16 cellular contexts compared by ENCODE assay signal in the genomic region with DNA sequence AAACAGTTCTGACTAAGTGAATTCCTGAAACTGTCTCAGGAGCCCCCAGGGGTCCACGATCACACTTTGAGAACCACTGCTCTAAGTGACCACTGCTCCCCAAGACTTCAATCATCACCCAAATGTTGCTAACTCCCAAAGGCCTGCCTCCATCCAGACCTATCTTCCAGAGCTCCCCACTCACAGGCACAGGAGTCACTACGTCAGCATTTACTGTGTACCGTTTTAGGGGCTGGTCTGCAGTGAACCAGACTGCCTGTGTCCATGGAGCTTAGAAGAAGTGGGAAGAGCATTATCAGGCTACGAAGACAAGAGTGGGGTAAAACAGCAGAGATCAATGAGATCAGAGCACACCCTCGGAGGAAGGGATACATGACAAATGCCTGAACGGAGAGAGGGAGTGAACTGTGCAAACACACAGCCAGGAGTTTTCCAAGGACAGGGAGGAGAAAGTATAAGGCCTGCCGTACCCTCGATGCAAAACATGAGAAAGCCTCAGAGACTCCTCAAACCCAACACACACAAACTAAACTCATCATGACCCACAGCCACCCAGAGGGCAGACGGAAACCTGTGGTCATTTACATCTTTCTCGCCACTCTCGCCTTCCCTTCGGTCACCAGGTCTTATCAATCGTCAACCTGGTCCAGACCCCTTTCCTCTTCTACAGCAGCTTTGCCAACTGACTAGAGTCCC. TPM values are rescaled to one million over a fixed set of nuclear protein-coding genes. Genes with fewer than 3 reads are reported as not detected.
A peak's percentile ranks its signal among the peaks of the same experiment; 100 is the strongest.
DNase-seq lines count a peak whose midpoint lies in the region; ATAC-seq, FAIRE-seq and TF ChIP-seq lines count a peak whose summit lies in the region.
"Had no signal": no experiment of that assay in that cellular context is flagged by ENCODE, and none has a peak within 500 bp of the region (broad histone marks: within the 10 kb centered on the region; RNA-seq: fewer than 3 reads in every experiment).

No MANE protein-coding gene starts in this region.

- H3K56ac ChIP-seq in H1 (replicated peaks; ENCODE audit: insufficient read length, low read depth, low read length), result peak overlapping the region; percentile 21

- H3K4me2 ChIP-seq in H1 (ENCODE audit: insufficient read depth in 1 of 2, low read depth in 2 of 2, low read length in 2 of 2), result peak overlapping the region; percentile 4 to 17; a peak in 2 of 4 replicates
- no peak overlapping the region for H3K4me2 ChIP-seq in osteoblast (ENCODE audit: insufficient read depth, low read length)

- no peak for TF ChIP-seq RAD21 in H1 (IDR thresholded peaks at IDR 0.05 in 1 of 2, conservative IDR thresholded peaks at IDR 0.05 in 1 of 2; ENCODE audit: low read depth in 2 of 2, low read length in 2 of 2)

- no peak overlapping the region for H4K5ac ChIP-seq in H1 (ENCODE audit: insufficient read length, low read depth, low read length)

- H3K9me3 ChIP-seq in Caco-2, result no peaks in the 10 kb centered on the region
- H3K9me3 ChIP-seq in SK-N-MC (ENCODE audit: low read depth, low read length), result no peaks in the 10 kb centered on the region
- no peaks in the 10 kb centered on the region for H3K9me3 ChIP-seq in H1 (ENCODE audit: insufficient read depth in 2 of 2, low read depth in 1 of 2, low read length in 1 of 2)
- no peaks in the 10 kb centered on the region for H3K9me3 ChIP-seq in osteoblast (ENCODE audit: low read depth, low read length)
- no peaks in the 10 kb centered on the region for H3K9me3 ChIP-seq in testis

- BruUV-seq in Caco-2 (replicated peaks; lab: Mats Ljungman, UMichigan), result no TSS peak

- no peak overlapping the region for H3K23ac ChIP-seq in H1 (ENCODE audit: insufficient read length)

- no peaks in the 10 kb centered on the region for H3K27me3 Mint-ChIP-seq in Caco-2 (ENCODE audit: insufficient read depth, unreplicated experiment)

- no peak overlapping the region for H2BK5ac ChIP-seq in H1 (ENCODE audit: low read depth, low read length)

- no peak for TF ChIP-seq EP300 in H1 (IDR thresholded peaks at IDR 0.05; ENCODE audit: borderline replicate concordance in 1 of 2, low read depth in 2 of 2, low read length in 2 of 2)

- H4K20me1 ChIP-seq in H1 (replicated peaks in 1 of 2; ENCODE audit: control insufficient read depth in 1 of 2, insufficient read depth in 2 of 2, low read length in 2 of 2), result peaks cover 31 to 44% of the 10 kb centered on the region in 2 experiments
- H4K20me1 ChIP-seq in osteoblast (ENCODE audit: insufficient read depth, low read length), result peaks cover 80% of the 10 kb centered on the region

- peaks cover 45% of the 10 kb centered on the region for H3K4me1 Mint-ChIP-seq in Caco-2 (ENCODE audit: low read depth, unreplicated experiment)

- no peak overlapping the region for H3K4ac ChIP-seq in H1 (replicated peaks; ENCODE audit: insufficient read length, low read depth, low read length)

- no peak overlapping the region for H2BK120ac ChIP-seq in H1 (replicated peaks; ENCODE audit: low read depth, low read length)

- peaks cover 3% of the 10 kb centered on the region; the same call in 1 of the 2 replicates for H3K36me3 ChIP-seq in Caco-2 (ENCODE audit: control insufficient read depth, insufficient read depth, low read length)
- peaks cover 54% of the 10 kb centered on the region for H3K36me3 ChIP-seq in SK-N-MC (ENCODE audit: insufficient read depth, low read length)
- peaks cover 5 to 11% (median 10%) of the 10 kb centered on the region in 4 experiments; a peak in 6 of 8 replicates for H3K36me3 ChIP-seq in H1 (ENCODE audit: control insufficient read depth in 2 of 4, insufficient read depth in 4 of 4, low read length in 3 of 4)
- peaks cover 3% of the 10 kb centered on the region for H3K36me3 ChIP-seq in osteoblast (ENCODE audit: insufficient read depth, low read length)
- no peaks in the 10 kb centered on the region for H3K36me3 ChIP-seq in testis (ENCODE audit: low read depth, missing control alignments)

- peak overlapping the region; percentile 76 for H3K27ac Mint-ChIP-seq in Caco-2 (ENCODE audit: unreplicated experiment)

- CTCF ChIA-PET in Caco-2 (lab: Charles Lee), result no interaction called here
- CTCF ChIA-PET in H1 (lab: Charles Lee; ENCODE audit: partially characterized antibody), result interaction anchor here (0.7 to 4.6 kb wide), 5 partner anchors 10 to 202 kb away, joined by 3 to 26 read pairs (median 3); no protein-coding TSS in a partner anchor

- H3K36me3 Mint-ChIP-seq in Caco-2 (ENCODE audit: insufficient read depth, unreplicated experiment), result peaks cover 67% of the 10 kb centered on the region

- DNase-seq in Caco-2, result no peak
- no peak for DNase-seq in SK-N-MC (ENCODE audit: low read depth, low spot score)
- no peak for DNase-seq in H1 (ENCODE audit: low read depth in 1 of 2, low spot score in 2 of 2)
- no peak for DNase-seq in osteoblast (ENCODE audit: insufficient read length, low spot score, missing footprints)
- DNase-seq in testis, result no peak
- DNase-seq in NCI-H1092 treated with DMSO at 0.1 percent for 48 hours (lab: John Stamatoyannopoulos, UW), result no peak
- no peak for DNase-seq in NCI-H69 (lab: John Stamatoyannopoulos, UW)
- DNase-seq: activated CD8-positive, alpha-beta memory T cell treated with anti-CD3 and anti-CD28 coated beads, Interleukin-2, amount 50 U/mL, for 4 hours; mammary epithelial cell; NCI-H2107; stimulated activated CD4-positive, alpha-beta T cell treated with anti-CD3 and anti-CD28 coated beads, Interleukin-2, amount 100 ng/mL, for 48 hours; T-helper 9 cell had no signal

- ATAC-seq in GM19452 (IDR thresholded peaks at IDR 0.05; ENCODE audit: unreplicated experiment), result no peak

- no peak overlapping the region for H3K18ac ChIP-seq in H1 (ENCODE audit: extremely low read depth, low read length)

- no peak overlapping the region for H4K91ac ChIP-seq in H1 (replicated peaks; ENCODE audit: insufficient read length, low read length)

- H3K23me2 ChIP-seq in H1 (ENCODE audit: low read depth, low read length), result no peaks in the 10 kb centered on the region

- TF ChIP-seq POLR2A in H1 (IDR thresholded peaks at IDR 0.05; ENCODE audit: control extremely low read depth in 1 of 2, low read depth in 2 of 2, low read length in 2 of 2), result peak in 1 of 2 experiments; percentile 34; a peak in 1 of 3 replicates
- no peak for TF ChIP-seq POLR2A in testis (IDR thresholded peaks at IDR 0.05)

- intact Hi-C loops in Caco-2 (cut with micrococcal nuclease; ENCODE audit: unreplicated experiment), result no loop called here
- intact Hi-C loops in testis (cut with DNase I; ENCODE audit: low total_unique reads), result no loop called here

- H3K14ac ChIP-seq in H1 (ENCODE audit: insufficient read length), result no peak overlapping the region

- POLR2A ChIA-PET in Caco-2 (lab: Charles Lee), result no interaction called here
- POLR2A ChIA-PET in H1 (lab: Charles Lee; ENCODE audit: partially characterized antibody), result interaction anchor here (0.8 to 5.1 kb wide), 10 partner anchors 9 to 72 kb away, joined by 3 to 33 read pairs (median 3); no protein-coding TSS in a partner anchor

- H3K9ac ChIP-seq in SK-N-MC (ENCODE audit: insufficient read length) (no peak overlapping the region), H1 (replicated peaks in 1 of 4; ENCODE audit: extremely low read depth in 1 of 4, low read depth in 3 of 4, low read length in 3 of 4) (no peak overlapping the region)

- no peak overlapping the region for H3K4me3 Mint-ChIP-seq in Caco-2 (ENCODE audit: unreplicated experiment)

- H2BK15ac ChIP-seq in H1 (ENCODE audit: low read length), result no peak overlapping the region

- no peak overlapping the region for H2BK12ac ChIP-seq in H1 (ENCODE audit: low read depth, low read length)

- WGBS in H1 (ENCODE audit: extremely low coverage in 1 of 2, insufficient coverage in 1 of 2, insufficient read length in 1 of 2, insufficient replicate concordance in 2 of 2, low coverage in 1 of 2, low lambda C conversion rate in 2 of 2, missing lambda C conversion rate in 1 of 2), 2 experiments, result 78% methylated on average over 13 of the region's 13 CpGs; no CpG with 5 or more reads in 1 of the 2 experiments
- WGBS in testis, 2 donors, result 40 to 54% methylated on average over 13 of the region's 13 CpGs

- H3K79me2 ChIP-seq in H1 (ENCODE audit: control insufficient read depth in 1 of 2, insufficient read depth in 2 of 2, low read length in 2 of 2), result peaks cover 63 to 98% of the 10 kb centered on the region in 2 experiments
- peaks cover 95% of the 10 kb centered on the region for H3K79me2 ChIP-seq in osteoblast (ENCODE audit: insufficient read depth, low read length)

- no peak for FAIRE-seq in H1 (lab: Jason Lieb, UNC)

- no peak overlapping the region for H2BK20ac ChIP-seq in H1 (ENCODE audit: low read length)

- H3K4me1 ChIP-seq in Caco-2 (peaks cover 13% of the 10 kb centered on the region), H1 (replicated peaks in 1 of 4; ENCODE audit: control insufficient read depth in 3 of 4, insufficient read depth in 4 of 4, low read length in 3 of 4) (peaks cover 0 to 9% (median 5%) of the 10 kb centered on the region in 4 experiments; a peak in 3 of 7 replicates), osteoblast (ENCODE audit: insufficient read depth, low read length) (peaks cover 9% of the 10 kb centered on the region), testis (peaks cover 35% of the 10 kb centered on the region)

- H3K79me1 ChIP-seq in H1 (ENCODE audit: low read depth, low read length), result peaks cover 16% of the 10 kb centered on the region

- H3K27me3 ChIP-seq in Caco-2 (replicated peaks; ENCODE audit: control insufficient read depth, insufficient read depth, low read length) (no peaks in the 10 kb centered on the region), H1 (replicated peaks in 1 of 4; ENCODE audit: control insufficient read depth in 3 of 4, extremely low read depth in 1 of 4, insufficient read depth in 3 of 4, low read length in 3 of 4) (no peaks in the 10 kb centered on the region), osteoblast (ENCODE audit: insufficient read depth, low read length) (no peaks in the 10 kb centered on the region), testis (no peaks in the 10 kb centered on the region)

- H3K4me3 ChIP-seq in Caco-2 (ENCODE audit: low read depth, low read length) (no peak overlapping the region), SK-N-MC (no peak overlapping the region), H1 (ENCODE audit: extremely low read depth in 1 of 4, insufficient read depth in 2 of 4, low read depth in 3 of 4, low read length in 4 of 4) (no peak overlapping the region), osteoblast (ENCODE audit: insufficient read depth, low read length) (no peak overlapping the region), testis (no peak overlapping the region)

- H4K8ac ChIP-seq in H1 (ENCODE audit: extremely low read depth, insufficient read depth, low read length), result peak overlapping the region; percentile 11; the same call in 1 of the 2 replicates

- TF ChIP-seq CTCF in Caco-2 (IDR thresholded peaks at IDR 0.05; ENCODE audit: insufficient read depth in 1 of 2, low read depth in 1 of 2, low read length in 1 of 2, severe bottlenecking in 1 of 2, unreplicated experiment in 1 of 2) (no peak), H1 (IDR thresholded peaks at IDR 0.05; ENCODE audit: control extremely low read depth in 1 of 3, insufficient read depth in 1 of 3, low read depth in 1 of 3, low read length in 3 of 3) (no peak), osteoblast (IDR thresholded peaks at IDR 0.05; ENCODE audit: extremely low read depth, low read depth, low read length) (no peak), testis (IDR thresholded peaks at IDR 0.05) (no peak)

- H3K9me3 Mint-ChIP-seq in Caco-2 (ENCODE audit: unreplicated experiment), result peaks cover 5% of the 10 kb centered on the region

- no peak overlapping the region for H2AFZ ChIP-seq in H1 (ENCODE audit: low read length)
- H2AFZ ChIP-seq in osteoblast (ENCODE audit: low read length), result no peak overlapping the region

- no peak overlapping the region for H2AK5ac ChIP-seq in H1 (ENCODE audit: low read depth, low read length)

- H3K27ac ChIP-seq in SK-N-MC (0 out of 2 replicates have a peak overlapping the region, but pooled peaks have one; percentile 13), H1 (ENCODE audit: low read depth, low read length) (no peak overlapping the region), osteoblast (ENCODE audit: low read depth, low read length) (peak overlapping the region; percentile 15), testis (peak overlapping the region in 1 of 2 donors; percentile 47)
- H3K27ac ChIP-seq: epithelial cell of prostate, HL-60 had no signal

RNA-seq across cellular contexts. Expression of a gene that starts 10.1 kb away (rescaled TPM):
- total RNA-seq in Caco-2 (2022) (268 and 301 TPM in 2 replicates), osteoblast (84.6 and 88.7 TPM in 2 replicates), testis (100 to 1,000 TPM; 223 to 240 TPM)
- total RNA-seq in H1 (2021; fragmentation: NEBNext Ultra II Directional; extraction: Animal tissue kit (Norgen Biotek cat#: 25700)), result 382 and 394 TPM in 2 replicates
- polyA plus RNA-seq in H1 (2011; rRNA removed) (343 and 372 TPM in 2 replicates), testis (ENCODE audit: insufficient read depth, low read depth, low replicate concordance) (256 TPM)
- 391 TPM for polyA plus RNA-seq in H1 (2011; cell fraction: cytosol; rRNA removed)
- 286 TPM for polyA plus RNA-seq in H1 (2011; cell fraction: nucleus; rRNA removed)
- 256 to 341 TPM (median 318 TPM) in 4 replicates for polyA plus RNA-seq in H1 (2012, experiment 1 of 2)
- polyA plus RNA-seq in H1 (2012, experiment 2 of 2), result 110 TPM
- 180 TPM for polyA plus RNA-seq in H1 (2013, experiment 1 of 2)
- polyA plus RNA-seq in H1 (2013, experiment 2 of 2), result 186 TPM
- 482 and 536 TPM in 2 replicates for polyA minus RNA-seq in H1 (2011; rRNA and poly(A)+ RNA removed)
- 250 TPM for polyA minus RNA-seq in H1 (2011; cell fraction: cytosol; rRNA and poly(A)+ RNA removed)
- 104 TPM for polyA minus RNA-seq in H1 (2011; cell fraction: nucleus; rRNA and poly(A)+ RNA removed)

RNA-seq across cellular contexts. Expression of a gene that starts 34.3 kb away (rescaled TPM):
- total RNA-seq in Caco-2 (2022) (1.2 and 1.4 TPM in 2 replicates), osteoblast (0.29 and 0.36 TPM in 2 replicates), testis (1 to 10 TPM; 1.2 to 2.1 TPM)
- 0.92 and 1.3 TPM in 2 replicates for total RNA-seq in H1 (2021; fragmentation: NEBNext Ultra II Directional; extraction: Animal tissue kit (Norgen Biotek cat#: 25700))
- polyA plus RNA-seq in H1 (2011; rRNA removed) (0.54 and 0.96 TPM in 2 replicates), testis (ENCODE audit: insufficient read depth, low read depth, low replicate concordance) (0.96 TPM)
- 1.4 TPM for polyA plus RNA-seq in H1 (2011; cell fraction: cytosol; rRNA removed)
- polyA plus RNA-seq in H1 (2011; cell fraction: nucleus; rRNA removed), result 4.8 TPM
- polyA plus RNA-seq in H1 (2012, experiment 1 of 2), result 1.3 to 1.9 TPM (median 1.7 TPM) in 4 replicates
- 0.84 TPM for polyA plus RNA-seq in H1 (2012, experiment 2 of 2)
- polyA plus RNA-seq in H1 (2013, experiment 1 of 2), result 0.65 TPM
- 0.63 TPM for polyA plus RNA-seq in H1 (2013, experiment 2 of 2)
- 0.09 and 0.15 TPM in 2 replicates for polyA minus RNA-seq in H1 (2011; rRNA and poly(A)+ RNA removed)
- not detected for polyA minus RNA-seq in H1 (2011; cell fraction: cytosol; rRNA and poly(A)+ RNA removed)
- 1.5 TPM for polyA minus RNA-seq in H1 (2011; cell fraction: nucleus; rRNA and poly(A)+ RNA removed)
- total RNA-seq: M059J had no signal

RNA-seq across cellular contexts. Expression of a gene that starts 38.3 kb away (rescaled TPM):
- 5.8 and 6.4 TPM in 2 replicates for total RNA-seq in Caco-2 (2022)
- 14.6 and 15.0 TPM in 2 replicates for total RNA-seq in H1 (2021; fragmentation: NEBNext Ultra II Directional; extraction: Animal tissue kit (Norgen Biotek cat#: 25700))
- 30.2 and 46.3 TPM in 2 replicates for polyA plus RNA-seq in H1 (2011; rRNA removed)
- polyA plus RNA-seq in H1 (2011; cell fraction: cytosol; rRNA removed), result 20.9 TPM
- polyA plus RNA-seq in H1 (2011; cell fraction: nucleus; rRNA removed), result 36.1 TPM
- 8.4 to 15.3 TPM (median 14.6 TPM) in 4 replicates for polyA plus RNA-seq in H1 (2012, experiment 1 of 2)
- 15.3 TPM for polyA plus RNA-seq in H1 (2012, experiment 2 of 2)
- polyA plus RNA-seq in H1 (2013, experiment 1 of 2), result 21.5 TPM
- polyA plus RNA-seq in H1 (2013, experiment 2 of 2), result 22.3 TPM
- polyA minus RNA-seq in H1 (2011; rRNA and poly(A)+ RNA removed), result 5.1 and 6.6 TPM in 2 replicates
- 6.2 TPM for polyA minus RNA-seq in H1 (2011; cell fraction: cytosol; rRNA and poly(A)+ RNA removed)
- polyA minus RNA-seq in H1 (2011; cell fraction: nucleus; rRNA and poly(A)+ RNA removed), result 11.6 TPM
- not detected in 2 replicates for total RNA-seq in osteoblast
- 100 to 1,000 TPM in 1 of 2 donors, 10 to 100 TPM in 1; 74.0 to 143 TPM for total RNA-seq in testis
- polyA plus RNA-seq in testis (ENCODE audit: insufficient read depth, low read depth, low replicate concordance), result 40.8 TPM
- total RNA-seq: M059J had no signal
